2 cellular contexts compared by ENCODE assay signal in the genomic region with DNA sequence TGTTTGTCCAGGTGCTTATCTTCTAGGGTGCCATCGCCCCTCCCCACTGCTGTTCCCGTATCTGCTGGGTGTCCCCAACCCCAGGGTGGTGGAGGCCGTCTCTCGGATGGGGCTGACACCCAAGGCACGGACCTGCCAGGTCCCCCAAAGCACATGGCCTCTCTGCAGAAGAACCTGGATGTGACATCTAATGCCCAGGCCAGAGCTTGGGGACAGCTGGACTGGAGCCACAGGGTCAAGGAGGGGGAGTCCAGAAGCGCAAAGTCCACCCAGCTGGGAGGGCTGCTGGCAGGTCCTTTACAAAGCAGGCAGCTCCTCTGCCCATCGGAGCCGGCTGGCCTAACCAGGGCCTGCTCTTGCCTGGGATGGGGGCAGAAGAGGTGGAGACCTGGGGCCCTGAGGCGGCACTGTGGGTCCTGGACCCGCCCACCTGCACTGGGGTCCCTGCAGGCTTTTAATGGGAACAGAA.
TF ChIP-seq lines count a peak whose summit lies in the region.

No MANE protein-coding gene starts in this region.

TF ChIP-seq in HCT116, 20 proteins besides CTCF, POLR2A, EP300 and RAD21 (continued from another document):
- TF ChIP-seq REST (IDR thresholded peaks at IDR 0.05; ENCODE audit: low read depth) = no peak
- TF ChIP-seq ELF1 (IDR thresholded peaks at IDR 0.05; ENCODE audit: borderline replicate concordance, low read depth) = no peak
- no peak for TF ChIP-seq YY1 (IDR thresholded peaks at IDR 0.05; ENCODE audit: extremely low read depth, insufficient replicate concordance, low read depth, low read length)
- no peak for TF ChIP-seq ATF3 (IDR thresholded peaks at IDR 0.05)
- TF ChIP-seq SIN3A (IDR thresholded peaks at IDR 0.05; ENCODE audit: low read depth) = no peak
- no peak for TF ChIP-seq EZH2phosphoT487 (IDR thresholded peaks at IDR 0.05; ENCODE audit: borderline replicate concordance)
- no peak for TF ChIP-seq ZNF274 (IDR thresholded peaks at IDR 0.05; ENCODE audit: low read depth, low read length)
- no peak for TF ChIP-seq SRF (IDR thresholded peaks at IDR 0.05; ENCODE audit: low read depth)
- TF ChIP-seq CEBPB (IDR thresholded peaks at IDR 0.05; ENCODE audit: low read depth) = no peak
- no peak for TF ChIP-seq FOSL1 (IDR thresholded peaks at IDR 0.05; ENCODE audit: low read depth)
- no peak for TF ChIP-seq JUND (IDR thresholded peaks at IDR 0.05)

TF ChIP-seq in SK-N-SH treated with all-trans-retinoic acid at 6 μM for 48 hours, 23 proteins besides CTCF, POLR2A, EP300 and RAD21 (continued from another document):
- TF ChIP-seq ZFP30 (CRISPR knock-in tag; IDR thresholded peaks at IDR 0.05) = no peak
- no peak for TF ChIP-seq OSR1 (CRISPR knock-in tag; IDR thresholded peaks at IDR 0.05)
- no peak for TF ChIP-seq PATZ1 (CRISPR knock-in tag; IDR thresholded peaks at IDR 0.05; ENCODE audit: borderline replicate concordance)
- no peak for TF ChIP-seq BACH2 (CRISPR knock-in tag; IDR thresholded peaks at IDR 0.05; ENCODE audit: borderline replicate concordance)
